ENCODE assay signal across 13 cellular contexts in the genomic region with DNA sequence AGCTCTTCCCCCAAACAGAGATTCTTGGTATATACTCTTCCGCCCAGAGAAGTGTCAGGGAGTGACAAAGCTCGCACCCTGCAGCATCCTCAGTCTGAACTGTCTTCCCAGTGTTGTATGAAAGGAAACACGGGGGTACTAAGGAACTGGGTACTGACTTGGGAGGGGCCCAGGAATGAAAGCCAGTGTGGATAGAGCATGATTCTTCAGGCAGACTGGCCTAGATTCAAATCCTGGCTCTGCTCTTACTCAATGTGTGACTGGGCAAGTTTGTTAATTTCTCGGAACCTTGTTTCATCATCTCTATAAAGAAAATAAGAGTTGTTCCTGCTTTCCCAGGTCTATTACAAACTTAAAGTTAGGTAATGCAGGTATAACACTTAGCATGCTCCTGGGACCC.
A peak's percentile ranks its signal among the peaks of the same experiment; 100 is the strongest.
DNase-seq lines count a peak whose midpoint lies in the region; ATAC-seq and TF ChIP-seq lines count a peak whose summit lies in the region.
"Had no signal": no experiment of that assay in that cellular context is flagged by ENCODE, and none has a peak within 500 bp of the region (broad histone marks: within the 10 kb centered on the region; RNA-seq: fewer than 3 reads in every experiment).

No MANE protein-coding gene starts in this region.

- no peak overlapping the region for H3K9ac ChIP-seq in stomach smooth muscle (ENCODE audit: low read length in 2 of 2)

- H3K27me3 ChIP-seq in esophagus muscularis mucosa: no peaks in the 10 kb centered on the region
- H3K27me3 ChIP-seq in right lobe of liver: no peaks in the 10 kb centered on the region
- no peaks in the 10 kb centered on the region for H3K27me3 ChIP-seq in stomach smooth muscle (ENCODE audit: control insufficient read depth in 1 of 2, insufficient read depth in 2 of 2, low read length in 2 of 2)
- H3K27me3 ChIP-seq in tibial artery: no peaks in the 10 kb centered on the region

- H3K9me3 ChIP-seq in esophagus muscularis mucosa (no peaks in the 10 kb centered on the region), right lobe of liver (no peaks in the 10 kb centered on the region), stomach smooth muscle (ENCODE audit: control insufficient read depth in 2 of 2, low read length in 2 of 2) (no peaks in the 10 kb centered on the region), tibial artery (no peaks in the 10 kb centered on the region)

- intact Hi-C loops in esophagus muscularis mucosa (cut with DNase I): loop anchor here (5.0 kb wide), 1 partner anchor 38 kb away; no protein-coding TSS in a partner anchor
- intact Hi-C loops in right lobe of liver (cut with DNase I): no loop called here
- intact Hi-C loops in tibial artery (cut with DNase I; ENCODE audit: low total_unique reads): no loop called here

- H3K4me3 ChIP-seq in esophagus muscularis mucosa (no peak overlapping the region), right lobe of liver (no peak overlapping the region), stomach smooth muscle (ENCODE audit: low read length in 2 of 2) (no peak overlapping the region), tibial artery (no peak overlapping the region)

- TF ChIP-seq EP300 in esophagus muscularis mucosa (IDR thresholded peaks at IDR 0.05): no peak

- peak; percentile 51 to 88 (median 81) for ATAC-seq in right lobe of liver
- no peak for ATAC-seq in activated CD4-positive, CD25-positive, alpha-beta regulatory T cell treated with anti-CD3 and anti-CD28 coated beads, Interleukin-2, amount 50 U/mL, for 24 hours
- ATAC-seq: activated T-cell treated with anti-CD3 and anti-CD28 coated beads, Interleukin-2, amount 50 U/mL, for 4 hours had no signal

- H3K27ac ChIP-seq in esophagus muscularis mucosa (replicated peaks in 1 of 4) (peak overlapping the region; percentile 53 to 80 (median 64)), right lobe of liver (no peak overlapping the region), stomach smooth muscle (ENCODE audit: low read length) (peak overlapping the region; percentile 26), tibial artery (no peak overlapping the region)

- no peaks in the 10 kb centered on the region for H3K36me3 ChIP-seq in esophagus muscularis mucosa
- no peaks in the 10 kb centered on the region for H3K36me3 ChIP-seq in right lobe of liver
- no peaks in the 10 kb centered on the region for H3K36me3 ChIP-seq in stomach smooth muscle (ENCODE audit: control insufficient read depth in 2 of 2, insufficient read depth in 2 of 2, low read length in 2 of 2)
- no peaks in the 10 kb centered on the region for H3K36me3 ChIP-seq in tibial artery

- TF ChIP-seq CTCF in esophagus muscularis mucosa (IDR thresholded peaks at IDR 0.05) (no peak), right lobe of liver (IDR thresholded peaks at IDR 0.05) (no peak), tibial artery (IDR thresholded peaks at IDR 0.05) (no peak)

- H3K4me1 ChIP-seq in esophagus muscularis mucosa: peaks cover 3 to 23% (median 21%) of the 10 kb centered on the region in 4 donors
- peaks cover 0 to 26% (median 0%) of the 10 kb centered on the region in 4 donors for H3K4me1 ChIP-seq in right lobe of liver
- peaks cover 5% of the 10 kb centered on the region for H3K4me1 ChIP-seq in stomach smooth muscle (ENCODE audit: control insufficient read depth, insufficient read depth, low read length)
- H3K4me1 ChIP-seq in tibial artery: no peaks in the 10 kb centered on the region

- WGBS in esophagus muscularis mucosa: 52% methylated on average over 4 of the region's 4 CpGs
- whole genome bisulfite sequencing in right lobe of liver (ENCODE audit: insufficient coverage, low coverage, low lambda C conversion rate, missing lambda C conversion rate): 38% methylated on average over 4 of the region's 4 CpGs

- TF ChIP-seq POLR2A in esophagus muscularis mucosa (IDR thresholded peaks at IDR 0.05; ENCODE audit: low read depth) (no peak), right lobe of liver (IDR thresholded peaks at IDR 0.05) (no peak)

- DNase-seq in GM04504 (ENCODE audit: low read depth) (peak; percentile 31), esophagus muscularis mucosa (ENCODE audit: extremely low spot score) (no peak), right lobe of liver (no peak), SHP77 (lab: John Stamatoyannopoulos, UW) (no peak), tibial artery (no peak), NCI-H1092 treated with DMSO at 0.1 percent for 48 hours (lab: John Stamatoyannopoulos, UW) (no peak)
- DNase-seq: activated CD4-positive, alpha-beta T cell treated with anti-CD3 and anti-CD28 coated beads for 48 hours; activated T-cell treated with anti-CD3 and anti-CD28 coated beads, Interleukin-2, amount 50 U/mL, for 4 hours; KG1; NCI-H146; NCI-H510A treated with DMSO at 0.1 percent for 48 hours had no signal

Comparison
In these comparisons a context has a peak if more than half of its experiments do, and no peak if none do; other contexts are left out.
1. H3K27ac ChIP-seq: peak in esophagus muscularis mucosa (4 of 4) and stomach smooth muscle (single experiment); none in right lobe of liver (0 of 3) and tibial artery (0 of 2).
2. ATAC-seq: peak in right lobe of liver (4 of 4); none in activated CD4-positive, CD25-positive, alpha-beta regulatory T cell treated with anti-CD3 and anti-CD28 coated beads, Interleukin-2, amount 50 U/mL, for 24 hours (0 of 2).